ENCODE assay signal across 7 cellular contexts in genomic region chr5:38941912-38942311, GRCh38.
"Had no signal": no experiment of that assay in that cellular context is flagged by ENCODE, and none has a peak within 500 bp of the region (broad histone marks: within the 10 kb centered on the region; RNA-seq: fewer than 3 reads in every experiment).

No MANE protein-coding gene starts in this region.

- DNase-seq: GM23248, GOT3, H7, HFFc6 had no signal

- H3K27ac Mint-ChIP-seq: HFFc6, IgD-negative memory B cell had no signal

- ATAC-seq: HCT116, HepG2 had no signal

- H3K9me3 Mint-ChIP-seq: HFFc6, IgD-negative memory B cell had no signal

- H3K4me1 Mint-ChIP-seq: IgD-negative memory B cell had no signal

- H3K4me3 Mint-ChIP-seq: HFFc6, IgD-negative memory B cell had no signal

- H3K27me3 Mint-ChIP-seq: IgD-negative memory B cell had no signal
